In genomic region chr3:42725454-42725853, GRCh38 we compare ENCODE assay signal across 22 cellular contexts. TPM values are rescaled to one million over a fixed set of nuclear protein-coding genes. Genes with fewer than 3 reads are reported as not detected.
DNase-seq lines count a peak whose midpoint lies in the region; ATAC-seq, FAIRE-seq and TF ChIP-seq lines count a peak whose summit lies in the region.
"Had no signal": no experiment of that assay in that cellular context is flagged by ENCODE, and none has a peak within 500 bp of the region (broad histone marks: within the 10 kb centered on the region; RNA-seq: fewer than 3 reads in every experiment).

No MANE protein-coding gene starts in this region.

- no peak overlapping the region for H3K27ac ChIP-seq in testis
- H3K27ac ChIP-seq: HL-60 had no signal

- no peak overlapping the region for H3K4me3 Mint-ChIP-seq in WTC11
- H3K4me3 Mint-ChIP-seq: CD8-positive, alpha-beta memory T cell; H9 had no signal

- DNase-seq in WTC11 (ENCODE audit: low spot score) (no peak), globus pallidus (ENCODE audit: low spot score) (peak; percentile 91), nucleus accumbens (lab: John Stamatoyannopoulos, UW) (peak in 29 of 56 donors; percentile 24 to 71 (median 42)), testis (peak; percentile 13), RCC 7860 (ENCODE audit: low spot score) (no peak)
- DNase-seq: CD8-positive, alpha-beta memory T cell; DMS79; H9; NCI-H1417; NCI-H187; NCI-H2107; NCI-H510A; NCI-H748 treated with DMSO at 0.1 percent for 48 hours; OCI-M1; SHP77 had no signal

- intact Hi-C loops in testis (cut with DNase I; ENCODE audit: low total_unique reads): no loop called here

- peaks cover 4% of the 10 kb centered on the region; the same call in 1 of the 2 replicates for H3K36me3 Mint-ChIP-seq in WTC11
- H3K36me3 Mint-ChIP-seq: CD8-positive, alpha-beta memory T cell had no signal

- peaks cover 6% of the 10 kb centered on the region for H3K4me1 ChIP-seq in testis

- peaks cover 14% of the 10 kb centered on the region for H3K9me3 Mint-ChIP-seq in WTC11
- H3K9me3 Mint-ChIP-seq: CD8-positive, alpha-beta memory T cell had no signal

- H3K27me3 ChIP-seq in testis: no peaks in the 10 kb centered on the region

- peak overlapping the region; percentile 13; the same call in 1 of the 2 replicates for H3K27ac Mint-ChIP-seq in WTC11
- H3K27ac Mint-ChIP-seq: CD8-positive, alpha-beta memory T cell had no signal

- TF ChIP-seq POLR2A in testis (IDR thresholded peaks at IDR 0.05) (no peak), GM18505 (IDR thresholded peaks at IDR 0.05; ENCODE audit: borderline replicate concordance, extremely low read depth, insufficient read depth, insufficient read length) (no peak)

- no peak for FAIRE-seq in RCC 7860 (lab: Jason Lieb, UNC)
- FAIRE-seq: D721Med had no signal

- H3K4me1 Mint-ChIP-seq in WTC11: peaks cover 9% of the 10 kb centered on the region
- H3K4me1 Mint-ChIP-seq: CD8-positive, alpha-beta memory T cell had no signal

- H3K27me3 Mint-ChIP-seq in WTC11 (ENCODE audit: low read depth): peaks cover 4% of the 10 kb centered on the region; the same call in 1 of the 2 replicates

- H3K4me3 ChIP-seq in testis: no peak overlapping the region

- TF ChIP-seq CTCF in WTC11 (IDR thresholded peaks at IDR 0.05) (no peak), testis (IDR thresholded peaks at IDR 0.05) (no peak)

- ATAC-seq in WTC11 (no peak), GM18505 (IDR thresholded peaks at IDR 0.05; ENCODE audit: unreplicated experiment) (no peak), GM21515 (IDR thresholded peaks at IDR 0.05; ENCODE audit: unreplicated experiment) (no peak)

- H3K9me3 ChIP-seq in testis: no peaks in the 10 kb centered on the region

- 73 to 89% methylated on average over 2 of the region's 2 CpGs for WGBS in testis, 2 donors

- no peaks in the 10 kb centered on the region for H3K36me3 ChIP-seq in testis (ENCODE audit: low read depth, missing control alignments)

- CTCF ChIA-PET in WTC11 (lab: Charles Lee): interaction anchor here (3.5 kb wide), 1 partner anchor 14 kb away, joined by 14 read pairs; no protein-coding TSS in a partner anchor

- POLR2A ChIA-PET in WTC11 (lab: Charles Lee): no interaction called here

TF ChIP-seq in WTC11, 78 proteins besides CTCF, POLR2A, EP300 and RAD21:
- no peak for TF ChIP-seq SP1 (CRISPR knock-in tag; conservative IDR thresholded peaks at IDR 0.05)
- TF ChIP-seq ZNF512 (CRISPR knock-in tag; IDR thresholded peaks at IDR 0.05; ENCODE audit: borderline replicate concordance): no peak
- TF ChIP-seq ZNF425 (CRISPR knock-in tag; conservative IDR thresholded peaks at IDR 0.05): no peak
- no peak for TF ChIP-seq FOXP4 (CRISPR knock-in tag; IDR thresholded peaks at IDR 0.05)

RNA-seq across cellular contexts. Expression of gene HHATL, which starts 22.9 kb away (rescaled TPM):
- total RNA-seq in WTC11 (2021) (0.21 to 0.92 TPM (median 0.60 TPM) in 3 replicates), testis (1 to 10 TPM; 6.4 to 7.2 TPM)
- 6.1 TPM for polyA plus RNA-seq in testis (ENCODE audit: insufficient read depth, low read depth, low replicate concordance)
- total RNA-seq: CD8-positive, alpha-beta memory T cell; HT1080; M059J; RPMI7951 had no signal
- polyA plus RNA-seq: CD8-positive, alpha-beta memory T cell had no signal

RNA-seq across cellular contexts. Expression of gene KLHL40, which starts 40.1 kb away (rescaled TPM):
- total RNA-seq in WTC11 (2021) (not detected in 3 replicates), testis (1 to 10 TPM in 1 of 2 donors, under 1 TPM in 1; 0.62 to 3.1 TPM)
- 3.2 TPM for polyA plus RNA-seq in testis (ENCODE audit: insufficient read depth, low read depth, low replicate concordance)
- total RNA-seq: CD8-positive, alpha-beta memory T cell; H9; HT1080; M059J; RPMI7951 had no signal
- polyA plus RNA-seq: CD8-positive, alpha-beta memory T cell had no signal

RNA-seq across cellular contexts. Expression of gene CCDC13, which starts 47.6 kb away (rescaled TPM):
- total RNA-seq in WTC11 (2021) (0.79 TPM in 1 of 3 replicates, not detected in the others), testis (10 to 100 TPM in 1 of 2 donors, 1 to 10 TPM in 1; 6.5 to 12.5 TPM)
- 23.0 TPM for polyA plus RNA-seq in testis (ENCODE audit: insufficient read depth, low read depth, low replicate concordance)
- total RNA-seq: H9, HT1080 had no signal

Comparison
In these comparisons a context has a peak if more than half of its experiments do, and no peak if none do; other contexts are left out.
1. DNase-seq: peak in globus pallidus (single experiment), nucleus accumbens (29 of 56) and testis (single experiment); none in WTC11 (single experiment) and RCC 7860 (single experiment).